ENCODE assay signal across 19 cellular contexts in genomic region chr13:59144700-59145099, GRCh38.
DNase-seq lines count a peak whose midpoint lies in the region; ATAC-seq and TF ChIP-seq lines count a peak whose summit lies in the region.
"Had no signal": no experiment of that assay in that cellular context is flagged by ENCODE, and none has a peak within 500 bp of the region (broad histone marks: within the 10 kb centered on the region; RNA-seq: fewer than 3 reads in every experiment).

No MANE protein-coding gene starts in this region.

- TF ChIP-seq CTCF in MCF 10A (IDR thresholded peaks at IDR 0.05; ENCODE audit: unreplicated experiment) (no peak), mammary epithelial cell (conservative IDR thresholded peaks at IDR 0.05 in 1 of 2, IDR thresholded peaks at IDR 0.05 in 1 of 2; ENCODE audit: extremely low read depth in 1 of 2, insufficient read depth in 1 of 2, low read depth in 1 of 2, low read length in 2 of 2) (no peak), choroid plexus epithelial cell (conservative IDR thresholded peaks at IDR 0.05; ENCODE audit: low read depth, low read length) (no peak)

- H3K4me2 ChIP-seq in mammary epithelial cell (ENCODE audit: insufficient read depth, low read depth, low read length) = no peak overlapping the region

- no peaks in the 10 kb centered on the region for H3K4me1 ChIP-seq in mammary epithelial cell (ENCODE audit: insufficient read depth, low read length)

- no peaks in the 10 kb centered on the region for H3K36me3 Mint-ChIP-seq in MCF 10A (ENCODE audit: insufficient read depth, unreplicated experiment)
- H3K36me3 Mint-ChIP-seq: CD14-positive monocyte had no signal

- BruUV-seq in MCF 10A (replicated peaks; lab: Mats Ljungman, UMichigan) (no TSS peak), mammary epithelial cell (replicated peaks; lab: Mats Ljungman, UMichigan) (no TSS peak)

- dilution Hi-C loops in mammary epithelial cell (cut with HindIII; ENCODE audit: low sequenced_read_pairs) = no loop called here

- in situ Hi-C loops in mammary epithelial cell (cut with MboI; ENCODE audit: low sequenced_read_pairs in 2 of 2) = no loop called here

- CTCF ChIA-PET in MCF 10A (lab: Yijun Ruan, JAX) (no interaction called here), mammary epithelial cell (lab: Charles Lee; ENCODE audit: low non-redundant PET) (no interaction called here)

- no peak for ATAC-seq in GM19455 (IDR thresholded peaks at IDR 0.05; ENCODE audit: unreplicated experiment)

- no peaks in the 10 kb centered on the region for H3K27me3 ChIP-seq in mammary epithelial cell (ENCODE audit: insufficient read depth, low read length)

- 63% methylated on average over 1 of the region's 1 CpG for WGBS in mammary epithelial cell (ENCODE audit: low coverage, missing lambda C conversion rate)

- H3K36me3 ChIP-seq in mammary epithelial cell (ENCODE audit: insufficient read depth, low read length) = no peaks in the 10 kb centered on the region

- H3K4me1 Mint-ChIP-seq in MCF 10A (ENCODE audit: insufficient read depth, unreplicated experiment) = no peaks in the 10 kb centered on the region
- H3K4me1 Mint-ChIP-seq: CD14-positive monocyte had no signal

- H3K9ac ChIP-seq in mammary epithelial cell (ENCODE audit: insufficient read depth, low read length) = no peak overlapping the region
- H3K9ac ChIP-seq: GM23248 had no signal

- no peaks in the 10 kb centered on the region for H3K9me3 ChIP-seq in mammary epithelial cell (replicated peaks; ENCODE audit: insufficient read depth, low read length)

- H2AFZ ChIP-seq in mammary epithelial cell (ENCODE audit: low read depth, low read length) = no peak overlapping the region
- H2AFZ ChIP-seq: GM23248 had no signal

- H3K79me2 ChIP-seq in mammary epithelial cell (ENCODE audit: insufficient read depth, low read length) = no peaks in the 10 kb centered on the region

- no peak overlapping the region for H3K27ac ChIP-seq in mammary epithelial cell (ENCODE audit: insufficient read depth, low read depth, low read length)
- H3K27ac ChIP-seq: 22Rv1, GM23248 had no signal

- POLR2A ChIA-PET in MCF 10A (lab: Yijun Ruan, JAX) = no interaction called here

- no peak overlapping the region for H3K4me3 Mint-ChIP-seq in MCF 10A (ENCODE audit: unreplicated experiment)
- H3K4me3 Mint-ChIP-seq: CD14-positive monocyte had no signal

- intact Hi-C loops in MCF 10A (cut with micrococcal nuclease) (no loop called here), mammary epithelial cell (cut with micrococcal nuclease) (no loop called here)

- H3K4me3 ChIP-seq in mammary epithelial cell (replicated peaks in 1 of 3; ENCODE audit: insufficient read depth in 1 of 3, low read depth in 2 of 3, low read length in 3 of 3) (no peak overlapping the region), choroid plexus epithelial cell (ENCODE audit: low read depth, low read length) (no peak overlapping the region)
- H3K4me3 ChIP-seq: GM23248 had no signal

- H3K27ac Mint-ChIP-seq in MCF 10A (ENCODE audit: low read depth, unreplicated experiment) = no peak overlapping the region
- H3K27ac Mint-ChIP-seq: CD14-positive monocyte had no signal

- H3K27me3 Mint-ChIP-seq in MCF 10A (ENCODE audit: insufficient read depth, unreplicated experiment) = peaks cover 41% of the 10 kb centered on the region

- no peaks in the 10 kb centered on the region for H4K20me1 ChIP-seq in mammary epithelial cell (ENCODE audit: insufficient read depth, low read length)

- peak; percentile 9 for DNase-seq in MCF 10A (ENCODE audit: unreplicated experiment)
- DNase-seq in mammary epithelial cell = no peak
- peak; percentile 78 for DNase-seq in NCI-H226
- DNase-seq in choroid plexus epithelial cell (ENCODE audit: low read depth) = peak; percentile 42
- peak; percentile 38 for DNase-seq in left kidney (ENCODE audit: low read depth, low spot score)
- DNase-seq in OCI-M2 (lab: John Stamatoyannopoulos, UW; ENCODE audit: unreplicated experiment) = no peak
- DNase-seq in stimulated activated CD4-positive, alpha-beta T cell treated with anti-CD3 and anti-CD28 coated beads, Interleukin-2, amount 100 ng/mL, for 48 hours = no peak
- DNase-seq: DMS 273 treated with DMSO at 0.1 percent for 48 hours, GDM1, GM23248, HCEC 1CT, NCI-H1105 treated with DMSO at 0.1 percent for 48 hours, NCI-H1694, NCI-H2081 treated with DMSO at 0.1 percent for 48 hours, NCI-H510A treated with DMSO at 0.1 percent for 48 hours, NCI-H774 had no signal

- H3K9me3 Mint-ChIP-seq in MCF 10A (ENCODE audit: unreplicated experiment) = no peaks in the 10 kb centered on the region

Comparison
In these comparisons a context has a peak if more than half of its experiments do, and no peak if none do; other contexts are left out.
1. DNase-seq: peak in MCF 10A (single experiment), NCI-H226 (single experiment), choroid plexus epithelial cell (single experiment) and left kidney (single experiment); none in mammary epithelial cell (single experiment), OCI-M2 (single experiment) and stimulated activated CD4-positive, alpha-beta T cell treated with anti-CD3 and anti-CD28 coated beads, Interleukin-2, amount 100 ng/mL, for 48 hours (0 of 2).